In the genomic region with DNA sequence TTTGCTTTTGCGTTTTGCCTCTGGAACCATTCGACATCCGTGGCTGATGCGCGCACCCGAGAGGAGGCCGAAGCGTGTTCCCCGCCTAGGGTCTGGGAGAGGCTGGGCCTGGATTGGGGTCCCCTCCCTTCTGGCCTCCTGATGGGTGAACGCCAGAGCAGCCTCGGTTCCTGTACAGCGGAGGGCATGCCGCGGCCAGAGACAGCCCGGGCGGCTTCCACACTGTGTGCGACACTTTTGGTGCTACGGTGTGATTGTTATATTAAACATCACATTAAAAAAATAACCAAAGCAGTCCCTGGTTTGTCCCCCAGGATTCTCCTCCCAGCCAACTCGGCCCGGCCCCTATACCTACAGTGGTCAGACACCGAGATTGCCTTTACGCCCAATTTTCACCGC, we compare ENCODE assay signal across 8 cellular contexts. TPM values are rescaled to one million over a fixed set of nuclear protein-coding genes. Genes with fewer than 3 reads are reported as not detected.
A peak's percentile ranks its signal among the peaks of the same experiment; 100 is the strongest.
DNase-seq lines count a peak whose midpoint lies in the region; ATAC-seq and TF ChIP-seq lines count a peak whose summit lies in the region.

No MANE protein-coding gene starts in this region.

- H3K4me3 ChIP-seq in astrocyte of the spinal cord (ENCODE audit: low read depth, low read length) (peak overlapping the region; percentile 48), mononuclear cell (ENCODE audit: low read length) (peak overlapping the region; percentile 47), vagina (peak overlapping the region; percentile 55 to 64)

- H3K4me3 Mint-ChIP-seq in activated naive CD4-positive, alpha-beta T cell treated with anti-CD3 and anti-CD28 coated beads for 36 hours, result peak overlapping the region; percentile 57

- H3K27me3 Mint-ChIP-seq in activated naive CD4-positive, alpha-beta T cell treated with anti-CD3 and anti-CD28 coated beads for 36 hours (ENCODE audit: low read depth), result peaks cover 79% of the 10 kb centered on the region

- H3K27ac Mint-ChIP-seq in activated naive CD4-positive, alpha-beta T cell treated with anti-CD3 and anti-CD28 coated beads for 36 hours, result no peak overlapping the region

- no peak for TF ChIP-seq POLR2A in vagina (IDR thresholded peaks at IDR 0.05)

- no peaks in the 10 kb centered on the region for H3K36me3 Mint-ChIP-seq in activated naive CD4-positive, alpha-beta T cell treated with anti-CD3 and anti-CD28 coated beads for 36 hours (ENCODE audit: low read depth)

- no peak for TF ChIP-seq CTCF in astrocyte of the spinal cord (IDR thresholded peaks at IDR 0.05; ENCODE audit: low read depth, low read length)
- no peak for TF ChIP-seq CTCF in vagina (IDR thresholded peaks at IDR 0.05)

- H3K4me1 ChIP-seq in mononuclear cell (ENCODE audit: insufficient read depth, low read length) (peaks cover 61% of the 10 kb centered on the region), vagina (peaks cover 44% of the 10 kb centered on the region)

- H3K9me3 ChIP-seq in mononuclear cell (ENCODE audit: low read depth, low read length) (no peaks in the 10 kb centered on the region), vagina (no peaks in the 10 kb centered on the region)

- peak overlapping the region; percentile 75 for H3K27ac ChIP-seq in vagina

- H3K9me3 Mint-ChIP-seq in activated naive CD4-positive, alpha-beta T cell treated with anti-CD3 and anti-CD28 coated beads for 36 hours, result no peaks in the 10 kb centered on the region

- no peaks in the 10 kb centered on the region for H3K36me3 ChIP-seq in vagina

- H3K4me1 Mint-ChIP-seq in activated naive CD4-positive, alpha-beta T cell treated with anti-CD3 and anti-CD28 coated beads for 36 hours (ENCODE audit: low read depth), result peaks cover 38% of the 10 kb centered on the region

- DNase-seq in activated naive CD4-positive, alpha-beta T cell treated with anti-CD3 and anti-CD28 coated beads for 36 hours, result no peak
- no peak for DNase-seq in activated naive CD4-positive, alpha-beta T cell (lab: John Stamatoyannopoulos, UW)
- no peak for DNase-seq in astrocyte of the spinal cord (ENCODE audit: low read depth, low spot score)
- no peak for DNase-seq in vagina (ENCODE audit: extremely low spot score in 2 of 2)
- no peak for DNase-seq in germinal center (ENCODE audit: low spot score)
- no peak for DNase-seq in pons (ENCODE audit: low spot score)

- in situ Hi-C loops in astrocyte of the spinal cord (cut with HindIII; ENCODE audit: low sequenced_read_pairs), result loop anchor here (25.0 kb wide), 1 partner anchor 773 kb away; no protein-coding TSS in a partner anchor

- peaks cover 91% of the 10 kb centered on the region for H3K27me3 ChIP-seq in mononuclear cell (ENCODE audit: insufficient read depth, low read length)
- no peaks in the 10 kb centered on the region for H3K27me3 ChIP-seq in vagina

- CTCF ChIA-PET in activated naive CD4-positive, alpha-beta T cell treated with anti-CD3 and anti-CD28 coated beads for 36 hours (lab: Charles Lee), result interaction anchor here (0.8 to 1.8 kb wide), 13 partner anchors 8 to 789 kb away, joined by 3 to 16 read pairs (median 4); no protein-coding TSS in a partner anchor

- intact Hi-C loops in activated naive CD4-positive, alpha-beta T cell treated with anti-CD3 and anti-CD28 coated beads for 36 hours (cut with micrococcal nuclease), result loop anchor here (2.0 to 5.0 kb wide), 4 partner anchors 295 to 1069 kb away; a partner anchor contains a TSS
- intact Hi-C loops in vagina (cut with DNase I), result loop anchor here (10.0 kb wide), 1 partner anchor 1305 kb away; no protein-coding TSS in a partner anchor

- no peak for ATAC-seq in HG03280 (IDR thresholded peaks at IDR 0.05; ENCODE audit: unreplicated experiment)

RNA-seq across cellular contexts. Expression of a gene that starts 3.7 kb away (rescaled TPM):
- not detected for total RNA-seq in activated naive CD4-positive, alpha-beta T cell treated with anti-CD3 and anti-CD28 coated beads for 36 hours
- 0.10 TPM for total RNA-seq in mononuclear cell
- total RNA-seq in vagina, result 23.8 TPM

RNA-seq across cellular contexts. Expression of a gene that starts 5.2 kb away (rescaled TPM):
- not detected for total RNA-seq in activated naive CD4-positive, alpha-beta T cell treated with anti-CD3 and anti-CD28 coated beads for 36 hours
- 0.52 TPM for total RNA-seq in mononuclear cell
- 13.0 TPM for total RNA-seq in vagina

RNA-seq across cellular contexts. Expression of a gene that starts 7.8 kb away (rescaled TPM):
- not detected for total RNA-seq in activated naive CD4-positive, alpha-beta T cell treated with anti-CD3 and anti-CD28 coated beads for 36 hours
- total RNA-seq in mononuclear cell (under 0.01 TPM), vagina (3.9 TPM)

RNA-seq across cellular contexts. Expression of a gene that starts 12.6 kb away (rescaled TPM):
- total RNA-seq in activated naive CD4-positive, alpha-beta T cell treated with anti-CD3 and anti-CD28 coated beads for 36 hours, result not detected
- total RNA-seq in mononuclear cell (not detected), vagina (1.7 TPM)

RNA-seq across cellular contexts. Expression of a gene that starts 14.0 kb away (rescaled TPM):
- total RNA-seq in activated naive CD4-positive, alpha-beta T cell treated with anti-CD3 and anti-CD28 coated beads for 36 hours, result not detected
- 0.63 TPM for total RNA-seq in mononuclear cell
- 19.2 TPM for total RNA-seq in vagina

Comparison
In these comparisons a context has a peak if more than half of its experiments do, and no peak if none do; other contexts are left out.
1. RNA of a gene that starts 3.7 kb away (total RNA-seq): 23.8 TPM in vagina (single experiment); 0.10 TPM in mononuclear cell (single experiment) and not detected in activated naive CD4-positive, alpha-beta T cell treated with anti-CD3 and anti-CD28 coated beads for 36 hours; every median in the first group is over 10 times any median in the second.
2. Peak in every context shown above with its lines, with median percentiles within 50 percentile points of each other: H3K4me3 ChIP-seq.